In the genomic region with DNA sequence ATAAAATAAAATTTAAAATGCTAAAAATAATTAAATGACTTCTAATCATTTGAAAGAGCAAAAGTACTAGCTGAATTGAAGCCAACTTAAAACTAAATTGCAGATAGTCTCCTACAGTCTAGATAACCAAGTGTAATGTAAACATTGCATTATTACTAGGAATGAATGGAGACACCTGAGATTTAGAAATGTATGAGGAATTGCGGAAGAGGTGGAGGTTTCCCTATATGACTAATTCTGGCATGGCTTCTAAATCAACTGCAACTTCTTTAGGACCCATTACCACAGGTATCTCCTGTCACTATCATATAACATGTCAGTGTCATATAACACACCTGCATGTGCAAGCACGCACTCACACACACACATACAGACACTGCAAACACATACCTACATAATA, we compare ENCODE assay signal across 29 cellular contexts. TPM values are rescaled to one million over a fixed set of nuclear protein-coding genes. Genes with fewer than 3 reads are reported as not detected.
"Had no signal": no experiment of that assay in that cellular context is flagged by ENCODE, and none has a peak within 500 bp of the region (broad histone marks: within the 10 kb centered on the region; RNA-seq: fewer than 3 reads in every experiment).

No MANE protein-coding gene starts in this region.

- ATAC-seq: activated CD4-positive, alpha-beta T cell treated with anti-CD3 and anti-CD28 coated beads for 36 hours; activated CD8-positive, alpha-beta memory T cell treated with anti-CD3 and anti-CD28 coated beads, Interleukin-2, amount 10 ng/mL, durations not matched to agents 7 days and 5 days; activated CD8-positive, alpha-beta T cell treated with anti-CD3 and anti-CD28 coated beads, Interleukin-2, amount 10 ng/mL, durations not matched to agents 7 days and 5 days; activated naive CD4-positive, alpha-beta T cell treated with anti-CD3 and anti-CD28 coated beads, Interleukin-2, amount 50 U/mL, for 72 hours; activated T-cell treated with anti-CD3 and anti-CD28 coated beads, Interleukin-2, amount 50 U/mL, for 72 hours had no signal

- DNase-seq: activated CD4-positive, alpha-beta memory T cell treated with anti-CD3 and anti-CD28 coated beads for 36 hours; activated CD4-positive, alpha-beta T cell treated with anti-CD3 and anti-CD28 coated beads for 36 hours; activated CD4-positive, alpha-beta T cell treated with anti-CD3 and anti-CD28 coated beads, Interleukin-2, amount 10 ng/mL, durations not matched to agents 24 days and 14 days; activated CD4-positive, CD25-positive, alpha-beta regulatory T cell; activated CD4-positive, CD25-positive, alpha-beta regulatory T cell treated with anti-CD3 and anti-CD28 coated beads, Interleukin-2, amount 50 U/mL, for 72 hours; activated CD8-positive, alpha-beta memory T cell treated with anti-CD3 and anti-CD28 coated beads, Interleukin-2, amount 10 ng/mL, durations not matched to agents 7 days and 5 days; activated CD8-positive, alpha-beta memory T cell treated with anti-CD3 and anti-CD28 coated beads, Interleukin-2, amount 50 U/mL, for 4 hours; activated CD8-positive, alpha-beta T cell treated with anti-CD3 and anti-CD28 coated beads, Interleukin-2, amount 10 ng/mL, durations not matched to agents 7 days and 5 days; activated gamma-delta T cell; activated naive CD4-positive, alpha-beta T cell; activated naive CD4-positive, alpha-beta T cell treated with anti-CD3 and anti-CD28 coated beads, Interleukin-2, amount 10 ng/mL, durations not matched to agents 7 days and 5 days; activated naive CD8-positive, alpha-beta T cell treated with anti-CD3 and anti-CD28 coated beads, Interleukin-2, amount 10 ng/mL, durations not matched to agents 7 days and 5 days; activated T-cell treated with anti-CD3 and anti-CD28 coated beads, Interleukin-2, amount 50 U/mL, for 24 hours; activated T-cell treated with anti-CD3 and anti-CD28 coated beads, Interleukin-2, amount 50 U/mL, for 72 hours; dorsolateral prefrontal cortex; effector memory CD4-positive, alpha-beta T cell; endodermal cell; foreskin fibroblast; head of caudate nucleus; T-helper 2 cell had no signal

- H3K4me1 Mint-ChIP-seq: activated CD4-positive, alpha-beta T cell treated with anti-CD3 and anti-CD28 coated beads for 36 hours; activated CD4-positive, alpha-beta T cell treated with anti-CD3 and anti-CD28 coated beads, Interleukin-2, amount 10 ng/mL, durations not matched to agents 24 days and 14 days; activated CD8-positive, alpha-beta memory T cell treated with anti-CD3 and anti-CD28 coated beads, Interleukin-2, amount 10 ng/mL, durations not matched to agents 7 days and 5 days; activated naive CD4-positive, alpha-beta T cell treated with anti-CD3 and anti-CD28 coated beads, Interleukin-2, amount 10 ng/mL, durations not matched to agents 7 days and 5 days; activated naive CD8-positive, alpha-beta T cell treated with anti-CD3 and anti-CD28 coated beads, Interleukin-2, amount 10 ng/mL, durations not matched to agents 7 days and 5 days; brain; central memory CD8-positive, alpha-beta T cell had no signal

- H3K27ac ChIP-seq: ascending aorta, breast epithelium, coronary artery, dorsolateral prefrontal cortex had no signal

- H3K9me3 ChIP-seq: ascending aorta, breast epithelium had no signal

- H3K4me3 Mint-ChIP-seq: activated CD4-positive, alpha-beta memory T cell treated with anti-CD3 and anti-CD28 coated beads for 36 hours; activated CD4-positive, alpha-beta T cell treated with anti-CD3 and anti-CD28 coated beads for 36 hours; activated CD4-positive, alpha-beta T cell treated with anti-CD3 and anti-CD28 coated beads, Interleukin-2, amount 10 ng/mL, durations not matched to agents 24 days and 14 days; activated CD8-positive, alpha-beta memory T cell treated with anti-CD3 and anti-CD28 coated beads, Interleukin-2, amount 10 ng/mL, durations not matched to agents 7 days and 5 days; activated CD8-positive, alpha-beta T cell treated with anti-CD3 and anti-CD28 coated beads, Interleukin-2, amount 10 ng/mL, durations not matched to agents 7 days and 5 days; activated naive CD4-positive, alpha-beta T cell treated with anti-CD3 and anti-CD28 coated beads, Interleukin-2, amount 10 ng/mL, durations not matched to agents 7 days and 5 days; activated naive CD8-positive, alpha-beta T cell treated with anti-CD3 and anti-CD28 coated beads, Interleukin-2, amount 10 ng/mL, durations not matched to agents 7 days and 5 days; activated T-cell treated with anti-CD3 and anti-CD28 coated beads, Interleukin-2, amount 50 U/mL, for 24 hours; activated T-cell treated with anti-CD3 and anti-CD28 coated beads, Interleukin-2, amount 50 U/mL, for 72 hours; brain; central memory CD8-positive, alpha-beta T cell; dendritic cell treated with granulocyte-macrophage colony-stimulating factor and Interleukin-4, amounts not matched to agents 40 ng/mL and 50 ng/mL, for 4 days; endodermal cell had no signal

- H3K27me3 ChIP-seq: ascending aorta, breast epithelium, dorsolateral prefrontal cortex had no signal

- H3K4me1 ChIP-seq: ascending aorta, breast epithelium had no signal

- H3K9me3 Mint-ChIP-seq: activated CD4-positive, alpha-beta memory T cell treated with anti-CD3 and anti-CD28 coated beads for 36 hours; activated CD4-positive, alpha-beta T cell treated with anti-CD3 and anti-CD28 coated beads, Interleukin-2, amount 10 ng/mL, durations not matched to agents 24 days and 14 days; activated naive CD4-positive, alpha-beta T cell treated with anti-CD3 and anti-CD28 coated beads, Interleukin-2, amount 10 ng/mL, durations not matched to agents 7 days and 5 days; activated naive CD4-positive, alpha-beta T cell treated with anti-CD3 and anti-CD28 coated beads, Interleukin-2, amount 50 U/mL, for 72 hours; activated naive CD8-positive, alpha-beta T cell treated with anti-CD3 and anti-CD28 coated beads, Interleukin-2, amount 10 ng/mL, durations not matched to agents 7 days and 5 days; activated T-cell treated with anti-CD3 and anti-CD28 coated beads, Interleukin-2, amount 50 U/mL, for 24 hours; activated T-cell treated with anti-CD3 and anti-CD28 coated beads, Interleukin-2, amount 50 U/mL, for 72 hours; central memory CD8-positive, alpha-beta T cell; dendritic cell treated with granulocyte-macrophage colony-stimulating factor and Interleukin-4, amounts not matched to agents 40 ng/mL and 50 ng/mL, for 4 days had no signal

- H3K27ac Mint-ChIP-seq: activated CD4-positive, alpha-beta memory T cell treated with anti-CD3 and anti-CD28 coated beads for 36 hours; activated CD4-positive, alpha-beta T cell treated with anti-CD3 and anti-CD28 coated beads for 36 hours; activated CD4-positive, alpha-beta T cell treated with anti-CD3 and anti-CD28 coated beads, Interleukin-2, amount 10 ng/mL, durations not matched to agents 24 days and 14 days; activated CD8-positive, alpha-beta memory T cell treated with anti-CD3 and anti-CD28 coated beads, Interleukin-2, amount 10 ng/mL, durations not matched to agents 7 days and 5 days; activated CD8-positive, alpha-beta T cell treated with anti-CD3 and anti-CD28 coated beads, Interleukin-2, amount 10 ng/mL, durations not matched to agents 7 days and 5 days; activated naive CD4-positive, alpha-beta T cell treated with anti-CD3 and anti-CD28 coated beads, Interleukin-2, amount 10 ng/mL, durations not matched to agents 7 days and 5 days; activated naive CD4-positive, alpha-beta T cell treated with anti-CD3 and anti-CD28 coated beads, Interleukin-2, amount 50 U/mL, for 72 hours; activated naive CD8-positive, alpha-beta T cell treated with anti-CD3 and anti-CD28 coated beads, Interleukin-2, amount 10 ng/mL, durations not matched to agents 7 days and 5 days; activated T-cell treated with anti-CD3 and anti-CD28 coated beads, Interleukin-2, amount 50 U/mL, for 24 hours; activated T-cell treated with anti-CD3 and anti-CD28 coated beads, Interleukin-2, amount 50 U/mL, for 72 hours; brain; dendritic cell treated with granulocyte-macrophage colony-stimulating factor and Interleukin-4, amounts not matched to agents 40 ng/mL and 50 ng/mL, for 4 days; endodermal cell had no signal

- FAIRE-seq: frontal cortex had no signal

- H3K36me3 ChIP-seq: ascending aorta, breast epithelium had no signal

- H3K4me3 ChIP-seq: ascending aorta, breast epithelium, coronary artery, dorsolateral prefrontal cortex had no signal

- H3K36me3 Mint-ChIP-seq: activated CD4-positive, alpha-beta memory T cell treated with anti-CD3 and anti-CD28 coated beads for 36 hours; activated CD8-positive, alpha-beta memory T cell treated with anti-CD3 and anti-CD28 coated beads, Interleukin-2, amount 10 ng/mL, durations not matched to agents 7 days and 5 days; activated naive CD4-positive, alpha-beta T cell treated with anti-CD3 and anti-CD28 coated beads, Interleukin-2, amount 10 ng/mL, durations not matched to agents 7 days and 5 days; activated naive CD4-positive, alpha-beta T cell treated with anti-CD3 and anti-CD28 coated beads, Interleukin-2, amount 50 U/mL, for 72 hours; activated naive CD8-positive, alpha-beta T cell treated with anti-CD3 and anti-CD28 coated beads, Interleukin-2, amount 10 ng/mL, durations not matched to agents 7 days and 5 days; brain had no signal

RNA-seq across cellular contexts. Expression of a gene that starts 13.2 kb away (rescaled TPM):
- polyA plus RNA-seq: esophagus had no signal
